In the genomic region with DNA sequence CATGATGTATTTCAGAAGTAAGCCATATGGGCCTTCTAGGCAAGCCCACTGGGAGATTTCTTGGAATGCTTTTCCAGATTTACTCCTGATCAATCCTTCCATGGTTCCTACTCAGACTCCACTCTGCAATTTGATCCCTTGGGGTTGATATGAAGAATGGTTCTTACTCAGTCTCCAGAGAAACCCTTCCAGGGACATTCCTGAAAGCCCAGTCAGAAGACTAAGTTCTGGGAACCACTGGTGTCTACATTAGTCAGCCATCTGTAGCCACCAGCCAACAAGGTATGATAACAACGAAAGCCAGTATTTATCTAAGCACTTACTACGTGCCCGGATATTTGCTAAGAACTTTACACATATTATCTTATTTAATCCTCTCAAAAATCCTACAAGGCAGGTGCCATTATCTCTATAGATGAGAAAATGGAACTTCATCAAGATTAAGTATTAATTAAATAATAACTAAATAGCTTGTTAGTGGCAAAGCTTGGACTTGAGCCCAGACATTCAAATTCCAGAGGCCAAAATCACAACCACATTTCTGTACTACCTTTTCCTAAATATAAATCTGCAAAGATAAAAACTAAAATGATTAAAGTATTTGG, we compare ENCODE assay signal across 16 cellular contexts. TPM values are rescaled to one million over a fixed set of nuclear protein-coding genes. Genes with fewer than 3 reads are reported as not detected.
DNase-seq lines count a peak whose midpoint lies in the region; ATAC-seq and TF ChIP-seq lines count a peak whose summit lies in the region.
"Had no signal": no experiment of that assay in that cellular context is flagged by ENCODE, and none has a peak within 500 bp of the region (broad histone marks: within the 10 kb centered on the region; RNA-seq: fewer than 3 reads in every experiment).

No MANE protein-coding gene starts in this region.

- H3K4me1 ChIP-seq in lung (ENCODE audit: control insufficient read depth in 2 of 2, insufficient read depth in 2 of 2, low read length in 2 of 2): peaks cover 0 to 2% of the 10 kb centered on the region in 2 donors

- 66 to 80% methylated on average over 3 of the region's 3 CpGs for WGBS in lung, 2 donors

- ATAC-seq in lung (ENCODE audit: insufficient read depth, low FRiP score): peak; percentile 41
- ATAC-seq in natural killer cell treated with Interleukin-12 subunit alpha and Interleukin-12 subunit beta and Interleukin-15 and Interleukin-18, amount 100 ng/mL, for 72 hours: no peak

- H3K9me3 ChIP-seq in lung (ENCODE audit: control insufficient read depth in 2 of 2, insufficient read depth in 1 of 2, low read length in 1 of 2): no peaks in the 10 kb centered on the region

- H3K27ac ChIP-seq in coronary artery (peak overlapping the region; percentile 64 to 81), lung (ENCODE audit: low read depth in 1 of 2, low read length in 1 of 2) (peak overlapping the region in 1 of 2 donors; percentile 45)

- H3K27me3 ChIP-seq in lung (ENCODE audit: control insufficient read depth, insufficient read depth): no peaks in the 10 kb centered on the region

- H3K4me3 Mint-ChIP-seq in natural killer cell treated with Interleukin-12 subunit alpha and Interleukin-12 subunit beta and Interleukin-15 and Interleukin-18, amount 100 ng/mL, for 72 hours: no peak overlapping the region
- H3K4me3 Mint-ChIP-seq: activated CD4-positive, alpha-beta memory T cell treated with anti-CD3 and anti-CD28 coated beads, Interleukin-2, amount 10 ng/mL, durations not matched to agents 7 days and 5 days; activated naive CD4-positive, alpha-beta T cell treated with anti-CD3 and anti-CD28 coated beads, Interleukin-2, amount 50 U/mL, for 24 hours; immature natural killer cell; neural crest cell had no signal

- H3K27ac Mint-ChIP-seq in natural killer cell treated with Interleukin-12 subunit alpha and Interleukin-12 subunit beta and Interleukin-15 and Interleukin-18, amount 100 ng/mL, for 72 hours: no peak overlapping the region
- H3K27ac Mint-ChIP-seq: activated CD4-positive, alpha-beta memory T cell treated with anti-CD3 and anti-CD28 coated beads, Interleukin-2, amount 10 ng/mL, durations not matched to agents 7 days and 5 days; activated naive CD4-positive, alpha-beta T cell treated with anti-CD3 and anti-CD28 coated beads, Interleukin-2, amount 50 U/mL, for 24 hours; immature natural killer cell had no signal

- no peaks in the 10 kb centered on the region for H3K27me3 Mint-ChIP-seq in natural killer cell treated with Interleukin-12 subunit alpha and Interleukin-12 subunit beta and Interleukin-15 and Interleukin-18, amount 100 ng/mL, for 72 hours
- H3K27me3 Mint-ChIP-seq: activated CD4-positive, alpha-beta memory T cell treated with anti-CD3 and anti-CD28 coated beads, Interleukin-2, amount 10 ng/mL, durations not matched to agents 7 days and 5 days; activated naive CD4-positive, alpha-beta T cell treated with anti-CD3 and anti-CD28 coated beads, Interleukin-2, amount 50 U/mL, for 24 hours had no signal

- peaks cover 20% of the 10 kb centered on the region for H3K9me3 Mint-ChIP-seq in natural killer cell treated with Interleukin-12 subunit alpha and Interleukin-12 subunit beta and Interleukin-15 and Interleukin-18, amount 100 ng/mL, for 72 hours
- H3K9me3 Mint-ChIP-seq: activated naive CD4-positive, alpha-beta T cell treated with anti-CD3 and anti-CD28 coated beads, Interleukin-2, amount 50 U/mL, for 24 hours had no signal

- H3K36me3 ChIP-seq in lung (ENCODE audit: control insufficient read depth in 2 of 2, insufficient read depth in 2 of 2, low read length in 2 of 2): no peaks in the 10 kb centered on the region

- TF ChIP-seq CTCF in AG09319 (IDR thresholded peaks at IDR 0.05; ENCODE audit: low read depth, low read length): no peak
- no peak for TF ChIP-seq CTCF in coronary artery (IDR thresholded peaks at IDR 0.05)
- no peak for TF ChIP-seq CTCF in lung (IDR thresholded peaks at IDR 0.05; ENCODE audit: control extremely low read depth, extremely low read depth)

- DNase-seq in AG09319 (ENCODE audit: extremely low read depth, low read depth): peak; percentile 65
- DNase-seq in M059J (ENCODE audit: low read depth): peak; percentile 95
- DNase-seq in coronary artery (ENCODE audit: low spot score): peak; percentile 74
- DNase-seq in lung (ENCODE audit: low spot score): no peak
- no peak for DNase-seq in NCI-H1092 (lab: John Stamatoyannopoulos, UW)
- DNase-seq in DMS53 treated with DMSO at 0.1 percent for 48 hours (lab: John Stamatoyannopoulos, UW; ENCODE audit: unreplicated experiment): no peak
- DNase-seq in activated naive CD4-positive, alpha-beta T cell treated with anti-CD3 and anti-CD28 coated beads, Interleukin-2, amount 50 U/mL, for 16 hours: no peak
- DNase-seq in natural killer cell treated with Interleukin-12 subunit alpha and Interleukin-12 subunit beta and Interleukin-15 and Interleukin-18, amount 100 ng/mL, for 72 hours (ENCODE audit: low spot score): no peak
- DNase-seq: activated CD4-positive, alpha-beta memory T cell treated with anti-CD3 and anti-CD28 coated beads, Interleukin-2, amount 10 ng/mL, durations not matched to agents 7 days and 5 days; effector CD8-positive, alpha-beta T cell; immature natural killer cell; NCI-H1417; NCI-H82; stimulated activated CD4-positive, alpha-beta T cell treated with anti-CD3 and anti-CD28 coated beads, Interleukin-4, amount 100 ng/mL, for 1 hour had no signal

- H3K36me3 Mint-ChIP-seq in natural killer cell treated with Interleukin-12 subunit alpha and Interleukin-12 subunit beta and Interleukin-15 and Interleukin-18, amount 100 ng/mL, for 72 hours: peaks cover 9% of the 10 kb centered on the region
- H3K36me3 Mint-ChIP-seq: activated naive CD4-positive, alpha-beta T cell treated with anti-CD3 and anti-CD28 coated beads, Interleukin-2, amount 50 U/mL, for 24 hours had no signal

- H3K4me3 ChIP-seq in coronary artery (no peak overlapping the region), lung (no peak overlapping the region)

- H3K4me1 Mint-ChIP-seq in natural killer cell treated with Interleukin-12 subunit alpha and Interleukin-12 subunit beta and Interleukin-15 and Interleukin-18, amount 100 ng/mL, for 72 hours (ENCODE audit: low read depth in 2 of 2): no peaks in the 10 kb centered on the region
- H3K4me1 Mint-ChIP-seq: activated CD4-positive, alpha-beta memory T cell treated with anti-CD3 and anti-CD28 coated beads, Interleukin-2, amount 10 ng/mL, durations not matched to agents 7 days and 5 days; activated naive CD4-positive, alpha-beta T cell treated with anti-CD3 and anti-CD28 coated beads, Interleukin-2, amount 50 U/mL, for 24 hours; immature natural killer cell; neural crest cell had no signal

RNA-seq across cellular contexts. Expression of a gene that starts 32.7 kb away (rescaled TPM):
- 1.5 and 3.1 TPM in 2 replicates for total RNA-seq in M059J (2014; rRNA removed; shearing (Covaris generic))
- 10 to 100 TPM in 1 of 2 donors, 1 to 10 TPM in 1; 3.1 to 30.9 TPM for total RNA-seq in lung
- polyA plus RNA-seq in lung: under 1 TPM; 0.17 to 0.81 TPM
- not detected for total RNA-seq in natural killer cell treated with Interleukin-12 subunit alpha and Interleukin-12 subunit beta and Interleukin-15 and Interleukin-18, amount 100 ng/mL, for 72 hours
- total RNA-seq: activated CD4-positive, alpha-beta memory T cell treated with anti-CD3 and anti-CD28 coated beads, Interleukin-2, amount 10 ng/mL, durations not matched to agents 7 days and 5 days had no signal

Comparison
In these comparisons a context has a peak if more than half of its experiments do, and no peak if none do; other contexts are left out.
1. DNase-seq: peak in AG09319 (single experiment), M059J (single experiment) and coronary artery (single experiment); none in lung (single experiment), NCI-H1092 (single experiment), DMS53 treated with DMSO at 0.1 percent for 48 hours (single experiment), activated naive CD4-positive, alpha-beta T cell treated with anti-CD3 and anti-CD28 coated beads, Interleukin-2, amount 50 U/mL, for 16 hours (single experiment) and natural killer cell treated with Interleukin-12 subunit alpha and Interleukin-12 subunit beta and Interleukin-15 and Interleukin-18, amount 100 ng/mL, for 72 hours (single experiment).